In genomic region chr7:101944611-101945010, GRCh38 we compare ENCODE assay signal across 19 cellular contexts.
DNase-seq lines count a peak whose midpoint lies in the region; ATAC-seq and TF ChIP-seq lines count a peak whose summit lies in the region.
"Had no signal": no experiment of that assay in that cellular context is flagged by ENCODE, and none has a peak within 500 bp of the region (broad histone marks: within the 10 kb centered on the region; RNA-seq: fewer than 3 reads in every experiment).

No MANE protein-coding gene starts in this region.

- no peak overlapping the region for H3K9ac ChIP-seq in iPS-20b (ENCODE audit: low read depth, low read length)

- no peak for TF ChIP-seq CTCF in cardiac muscle cell (IDR thresholded peaks at IDR 0.05; ENCODE audit: low read depth, low read length)
- no peak for TF ChIP-seq CTCF in RWPE2 (IDR thresholded peaks at IDR 0.05; ENCODE audit: poor library complexity, severe bottlenecking)

- no peak overlapping the region for H3K27ac Mint-ChIP-seq in activated naive CD4-positive, alpha-beta T cell treated with anti-CD3 and anti-CD28 coated beads, Interleukin-2, amount 50 U/mL, for 72 hours
- H3K27ac Mint-ChIP-seq: CD4-positive, CD25-positive, alpha-beta regulatory T cell had no signal

- no peak for DNase-seq in cardiac muscle cell (ENCODE audit: low read depth in 1 of 2, low spot score in 1 of 2)
- no peak for DNase-seq in Right ventricle myocardium inferior (ENCODE audit: missing footprints)
- peak; percentile 57 for DNase-seq in RWPE2 (ENCODE audit: low spot score)
- DNase-seq in A172 (ENCODE audit: low spot score) = no peak
- no peak for DNase-seq in GM03348 (ENCODE audit: low spot score)
- no peak for DNase-seq in activated naive CD4-positive, alpha-beta T cell treated with anti-CD3 and anti-CD28 coated beads, Interleukin-2, amount 50 U/mL, for 72 hours (ENCODE audit: low spot score in 2 of 2)
- DNase-seq: 8988T; CD4-positive, CD25-positive, alpha-beta regulatory T cell; DMS79 treated with DMSO at 0.1 percent for 48 hours; GDM1; KBM-7; NCI-H1048; NCI-H345; NCI-H526 treated with DMSO at 0.1 percent for 48 hours; OCI-M1; RPMI8226 had no signal

- H3K4me1 ChIP-seq in cardiac muscle cell (ENCODE audit: low read depth) (peaks cover 79% of the 10 kb centered on the region), RWPE2 (ENCODE audit: insufficient read depth, poor library complexity, severe bottlenecking) (peaks cover 27% of the 10 kb centered on the region), iPS-20b (ENCODE audit: insufficient read depth, low read length) (peaks cover 35% of the 10 kb centered on the region), thymus (ENCODE audit: control insufficient read depth, insufficient read depth, low read length) (peaks cover 16% of the 10 kb centered on the region)

- H3K9me3 ChIP-seq in cardiac muscle cell (ENCODE audit: low read depth) = no peaks in the 10 kb centered on the region
- H3K9me3 ChIP-seq in RWPE2 (ENCODE audit: severe bottlenecking) = no peaks in the 10 kb centered on the region
- H3K9me3 ChIP-seq in iPS-20b (ENCODE audit: insufficient read depth, low read depth, low read length) = no peaks in the 10 kb centered on the region
- no peaks in the 10 kb centered on the region for H3K9me3 ChIP-seq in thymus (ENCODE audit: control insufficient read depth)

- no peaks in the 10 kb centered on the region for H3K36me3 Mint-ChIP-seq in activated naive CD4-positive, alpha-beta T cell treated with anti-CD3 and anti-CD28 coated beads, Interleukin-2, amount 50 U/mL, for 72 hours

- intact Hi-C loops in Right ventricle myocardium inferior (cut with DNase I) = loop anchor here (5.0 to 10.0 kb wide), 2 partner anchors 127 to 200 kb away; partner anchors contain the start of gene CUX1

- H3K27me3 ChIP-seq in cardiac muscle cell (no peaks in the 10 kb centered on the region), RWPE2 (ENCODE audit: insufficient read depth, poor library complexity, severe bottlenecking) (no peaks in the 10 kb centered on the region), iPS-20b (ENCODE audit: insufficient read depth, low read length) (no peaks in the 10 kb centered on the region), thymus (ENCODE audit: control insufficient read depth, insufficient read depth) (no peaks in the 10 kb centered on the region)

- no peak overlapping the region for H3K4me3 ChIP-seq in cardiac muscle cell
- H3K4me3 ChIP-seq in RWPE2 (ENCODE audit: severe bottlenecking) = no peak overlapping the region
- H3K4me3 ChIP-seq in iPS-20b (ENCODE audit: low read length) = no peak overlapping the region
- no peak overlapping the region for H3K4me3 ChIP-seq in thymus (ENCODE audit: low read length)

- ATAC-seq in Right ventricle myocardium inferior = no peak
- no peak for ATAC-seq in RWPE2 (ENCODE audit: low read depth)
- ATAC-seq in activated naive CD4-positive, alpha-beta T cell treated with anti-CD3 and anti-CD28 coated beads, Interleukin-2, amount 50 U/mL, for 72 hours = no peak

- WGBS in thymus = 97% methylated on average over 10 of the region's 10 CpGs

- H3K36me3 ChIP-seq in cardiac muscle cell = no peaks in the 10 kb centered on the region
- no peaks in the 10 kb centered on the region for H3K36me3 ChIP-seq in RWPE2 (ENCODE audit: low read depth)
- H3K36me3 ChIP-seq in iPS-20b (ENCODE audit: insufficient read depth, low read depth, low read length) = no peaks in the 10 kb centered on the region
- H3K36me3 ChIP-seq in thymus (ENCODE audit: control insufficient read depth, insufficient read depth) = peaks cover 14% of the 10 kb centered on the region

- H3K27ac ChIP-seq in cardiac muscle cell (peak overlapping the region; percentile 71), RWPE2 (ENCODE audit: poor library complexity, severe bottlenecking) (no peak overlapping the region), iPS-20b (ENCODE audit: low read length) (peak overlapping the region; percentile 20), thymus (ENCODE audit: low read depth) (peak overlapping the region; percentile 42)
- H3K27ac ChIP-seq: HL-60 had no signal

- H3K9me3 Mint-ChIP-seq in activated naive CD4-positive, alpha-beta T cell treated with anti-CD3 and anti-CD28 coated beads, Interleukin-2, amount 50 U/mL, for 72 hours = no peaks in the 10 kb centered on the region
- H3K9me3 Mint-ChIP-seq: CD4-positive, CD25-positive, alpha-beta regulatory T cell had no signal
